Comparison of ENCODE assay signal across 26 cellular contexts in genomic region chr5:178346607-178347334, GRCh38.
A peak's percentile ranks its signal among the peaks of the same experiment; 100 is the strongest.
DNase-seq lines count a peak whose midpoint lies in the region; ATAC-seq and TF ChIP-seq lines count a peak whose summit lies in the region.
"Had no signal": no experiment of that assay in that cellular context is flagged by ENCODE, and none has a peak within 500 bp of the region (broad histone marks: within the 10 kb centered on the region; RNA-seq: fewer than 3 reads in every experiment).

No MANE protein-coding gene starts in this region.

- DNase-seq in amygdala (lab: John Stamatoyannopoulos, UW) (peak in 39 of 56 donors; percentile 10 to 85 (median 42)), hippocampal formation (lab: John Stamatoyannopoulos, UW) (peak; percentile 49 to 51), neuronal stem cell (ENCODE audit: low spot score) (no peak), tibial nerve (ENCODE audit: low spot score in 2 of 2) (no peak), AG08395 (ENCODE audit: low spot score) (no peak), gastrocnemius medialis (no peak), germinal center (ENCODE audit: low spot score) (no peak)
- DNase-seq: ACHN; activated CD4-positive, alpha-beta T cell treated with anti-CD3 and anti-CD28 coated beads for 48 hours; activated gamma-delta T cell treated with Interleukin-2 at 50 U/mL for 16 hours; activated T-cell treated with anti-CD3 and anti-CD28 coated beads, Interleukin-2, amount 50 U/mL, for 24 hours; effector memory CD4-positive, alpha-beta T cell; H7; naive thymus-derived CD8-positive, alpha-beta T cell; NCI-H1048; NCI-H1694; stimulated activated naive CD4-positive, alpha-beta T cell treated with Interleukin-2 at 50 U/mL for 16 hours; T-helper 17 cell; thyroid gland had no signal

- no peaks in the 10 kb centered on the region for H3K27me3 ChIP-seq in neuronal stem cell (ENCODE audit: control insufficient read depth in 3 of 3, insufficient read depth in 3 of 3, low read depth in 1 of 3, low read length in 3 of 3)
- no peaks in the 10 kb centered on the region for H3K27me3 ChIP-seq in tibial nerve
- H3K27me3 ChIP-seq in gastrocnemius medialis, result no peaks in the 10 kb centered on the region
- H3K27me3 ChIP-seq: BLaER1, hepatocyte, left lung, thyroid gland had no signal

- no CpG with 5 or more reads among the region's 20 CpGs for WGBS in neuronal stem cell (ENCODE audit: extremely low coverage in 2 of 2, insufficient read length in 2 of 2, insufficient replicate concordance in 1 of 2), 2 donors
- WGBS in tibial nerve, 2 donors, result 73 to 81% methylated on average over 19 to 20 of the region's 20 CpGs

- in situ Hi-C loops in gastrocnemius medialis (cut with MboI; ENCODE audit: low sequenced_read_pairs in 4 of 4), result no loop called here

- H3K14ac ChIP-seq in neuronal stem cell (ENCODE audit: low read length), result no peak overlapping the region

- no peak overlapping the region for H2BK120ac ChIP-seq in neuronal stem cell (ENCODE audit: low read depth, low read length)

- H3K4me2 ChIP-seq in neuronal stem cell (ENCODE audit: insufficient read depth, low read length, poor library complexity, severe bottlenecking), result no peak overlapping the region
- H3K4me2 ChIP-seq: BLaER1, hepatocyte had no signal

- H3K4ac ChIP-seq in neuronal stem cell (ENCODE audit: low read length), result no peak overlapping the region

- intact Hi-C loops in gastrocnemius medialis (cut with DNase I; ENCODE audit: low total_unique reads), result no loop called here

- no peak overlapping the region for H3K23ac ChIP-seq in neuronal stem cell (ENCODE audit: low read depth, low read length, poor library complexity)

- H2AFZ ChIP-seq in neuronal stem cell (ENCODE audit: low read length), result no peak overlapping the region
- H2AFZ ChIP-seq: hepatocyte had no signal

- H2AK5ac ChIP-seq in neuronal stem cell (ENCODE audit: low read depth, low read length), result peak overlapping the region; percentile 47

- H3K4me3 ChIP-seq in neuronal stem cell (ENCODE audit: low read length in 2 of 2) (no peak overlapping the region), tibial nerve (no peak overlapping the region), gastrocnemius medialis (no peak overlapping the region)
- H3K4me3 ChIP-seq: BLaER1, hepatocyte, left lung, prostate gland, thyroid gland had no signal

- TF ChIP-seq POLR2A in tibial nerve (IDR thresholded peaks at IDR 0.05), result no peak
- no peak for TF ChIP-seq POLR2A in gastrocnemius medialis (IDR thresholded peaks at IDR 0.05)

- TF ChIP-seq EP300 in tibial nerve (IDR thresholded peaks at IDR 0.05), result no peak

- TF ChIP-seq CTCF in tibial nerve (IDR thresholded peaks at IDR 0.05) (no peak), gastrocnemius medialis (IDR thresholded peaks at IDR 0.05 in 4 of 5, conservative IDR thresholded peaks at IDR 0.05 in 1 of 5) (no peak)

- H3K79me1 ChIP-seq in neuronal stem cell (ENCODE audit: low read depth, low read length), result no peaks in the 10 kb centered on the region

- H2BK5ac ChIP-seq in neuronal stem cell (ENCODE audit: low read length), result no peak overlapping the region

- H3K4me1 ChIP-seq in neuronal stem cell (ENCODE audit: control insufficient read depth in 2 of 2, insufficient read depth in 1 of 2, low read depth in 1 of 2, low read length in 2 of 2), result peaks cover 6 to 18% of the 10 kb centered on the region in 2 donors
- H3K4me1 ChIP-seq in tibial nerve, result no peaks in the 10 kb centered on the region
- H3K4me1 ChIP-seq in gastrocnemius medialis, result no peaks in the 10 kb centered on the region
- H3K4me1 ChIP-seq: prostate gland had no signal

- H3K27ac ChIP-seq in neuronal stem cell (replicated peaks; ENCODE audit: low read length), result no peak overlapping the region
- H3K27ac ChIP-seq in temporal lobe (ENCODE audit: low read depth, low read length), result peak overlapping the region; percentile 99
- peak overlapping the region in 1 of 4 donors; percentile 28 for H3K27ac ChIP-seq in tibial nerve
- no peak overlapping the region for H3K27ac ChIP-seq in gastrocnemius medialis
- H3K27ac ChIP-seq: BLaER1, hepatocyte, left lung, prostate gland, thyroid gland, VCaP had no signal

- H4K91ac ChIP-seq in neuronal stem cell (ENCODE audit: low read depth, low read length, poor library complexity), result no peak overlapping the region

- no peak overlapping the region for H2BK12ac ChIP-seq in neuronal stem cell (ENCODE audit: low read length)

- H2BK15ac ChIP-seq in neuronal stem cell (ENCODE audit: low read length), result peak overlapping the region; percentile 43

- H4K8ac ChIP-seq in neuronal stem cell (ENCODE audit: low read depth, low read length), result no peak overlapping the region

- H3K9ac ChIP-seq in neuronal stem cell (ENCODE audit: low read depth, low read length, poor library complexity), result no peak overlapping the region
- H3K9ac ChIP-seq: BLaER1 had no signal

- H3K18ac ChIP-seq in neuronal stem cell (ENCODE audit: low read length), result peak overlapping the region; percentile 4

- H3K9me3 ChIP-seq in neuronal stem cell (replicated peaks in 1 of 2; ENCODE audit: control insufficient read depth in 2 of 2, insufficient read depth in 1 of 2, low read depth in 1 of 2, low read length in 2 of 2) (peaks cover 0 to 4% of the 10 kb centered on the region in 2 donors), tibial nerve (no peaks in the 10 kb centered on the region), gastrocnemius medialis (no peaks in the 10 kb centered on the region)
- H3K9me3 ChIP-seq: left lung, prostate gland, thyroid gland had no signal

- no peak for ATAC-seq in gastrocnemius medialis
- ATAC-seq: left lung; naive thymus-derived CD8-positive, alpha-beta T cell; SK-N-SH treated with all-trans-retinoic acid at 6 μM for 48 hours; T-helper 17 cell had no signal

- H3K36me3 ChIP-seq in neuronal stem cell (replicated peaks in 1 of 2; ENCODE audit: control insufficient read depth in 2 of 2, insufficient read depth in 2 of 2, low read length in 2 of 2) (no peaks in the 10 kb centered on the region), tibial nerve (no peaks in the 10 kb centered on the region), gastrocnemius medialis (no peaks in the 10 kb centered on the region)
- H3K36me3 ChIP-seq: BLaER1, left lung, prostate gland, thyroid gland had no signal

Comparison
In these comparisons a context has a peak if more than half of its experiments do, and no peak if none do; other contexts are left out.
1. DNase-seq: peak in amygdala (39 of 56) and hippocampal formation (2 of 2); none in neuronal stem cell (single experiment), tibial nerve (0 of 2), AG08395 (single experiment), gastrocnemius medialis (0 of 2) and germinal center (single experiment).